In genomic region chr5:61600945-61601491, GRCh38 we compare ENCODE assay signal across 24 cellular contexts.
A peak's percentile ranks its signal among the peaks of the same experiment; 100 is the strongest.
DNase-seq lines count a peak whose midpoint lies in the region; ATAC-seq and TF ChIP-seq lines count a peak whose summit lies in the region.
"Had no signal": no experiment of that assay in that cellular context is flagged by ENCODE, and none has a peak within 500 bp of the region (broad histone marks: within the 10 kb centered on the region; RNA-seq: fewer than 3 reads in every experiment).

No MANE protein-coding gene starts in this region.

- DNase-seq in DMS79 (lab: John Stamatoyannopoulos, UW) (peak; percentile 19), fibroblast of the aortic adventitia (ENCODE audit: low read depth) (peak; percentile 48), omental fat pad (ENCODE audit: low spot score) (no peak), A673 (ENCODE audit: low spot score) (no peak), SIG-M5 treated with dmso at 0.1 percent for 504 hours (lab: John Stamatoyannopoulos, UW; ENCODE audit: unreplicated experiment) (no peak)
- no peak for DNase-seq in activated CD8-positive, alpha-beta T cell treated with anti-CD3 and anti-CD28 coated beads for 36 hours
- DNase-seq: C1 segment of cervical spinal cord; Caco-2; CD8-positive, alpha-beta T cell; GF-D8; GM23248; H7; Kasumi-1; MV-4-11; NCI-H1105; NCI-H1436 treated with DMSO at 0.1 percent for 48 hours; NCI-H1930; NCI-H510A; NCI-H69; SHP77 treated with DMSO at 0.1 percent for 48 hours had no signal

- ATAC-seq in omental fat pad (ENCODE audit: low FRiP score) (peak; percentile 26), GM18505 (IDR thresholded peaks at IDR 0.05; ENCODE audit: unreplicated experiment) (no peak)
- no peak for ATAC-seq in activated CD8-positive, alpha-beta T cell treated with anti-CD3 and anti-CD28 coated beads for 36 hours
- ATAC-seq: CD8-positive, alpha-beta T cell; HepG2; Panc1 had no signal

- H3K27me3 Mint-ChIP-seq in activated CD8-positive, alpha-beta T cell treated with anti-CD3 and anti-CD28 coated beads for 36 hours: peaks cover 1% of the 10 kb centered on the region

- no peaks in the 10 kb centered on the region for H3K36me3 Mint-ChIP-seq in activated CD8-positive, alpha-beta T cell treated with anti-CD3 and anti-CD28 coated beads for 36 hours (ENCODE audit: low read depth)
- H3K36me3 Mint-ChIP-seq: CD8-positive, alpha-beta T cell had no signal

- no peaks in the 10 kb centered on the region for H3K4me1 ChIP-seq in A673 (ENCODE audit: insufficient read depth, low read length, poor library complexity, severe bottlenecking)
- H3K4me1 ChIP-seq: Caco-2 had no signal

- no peak overlapping the region for H3K4me3 Mint-ChIP-seq in activated CD8-positive, alpha-beta T cell treated with anti-CD3 and anti-CD28 coated beads for 36 hours
- H3K4me3 Mint-ChIP-seq: CD8-positive, alpha-beta T cell had no signal

- TF ChIP-seq POLR2A in GM18505 (IDR thresholded peaks at IDR 0.05; ENCODE audit: borderline replicate concordance, extremely low read depth, insufficient read depth, insufficient read length): no peak

- TF ChIP-seq CTCF in VCaP (conservative IDR thresholded peaks at IDR 0.05): no peak
- TF ChIP-seq CTCF in fibroblast of the aortic adventitia (IDR thresholded peaks at IDR 0.05; ENCODE audit: insufficient read depth, low read length): no peak
- TF ChIP-seq CTCF in omental fat pad (IDR thresholded peaks at IDR 0.05): no peak
- no peak for TF ChIP-seq CTCF in A673 (conservative IDR thresholded peaks at IDR 0.05; ENCODE audit: low read depth, low read length)
- TF ChIP-seq CTCF in activated CD8-positive, alpha-beta T cell treated with anti-CD3 and anti-CD28 coated beads for 36 hours (IDR thresholded peaks at IDR 0.05): no peak

- no peak overlapping the region for H3K27ac Mint-ChIP-seq in activated CD8-positive, alpha-beta T cell treated with anti-CD3 and anti-CD28 coated beads for 36 hours
- H3K27ac Mint-ChIP-seq: CD8-positive, alpha-beta T cell had no signal

- H3K36me3 ChIP-seq in A673 (ENCODE audit: insufficient read depth, low read length, poor library complexity, severe bottlenecking): no peaks in the 10 kb centered on the region

- CTCF ChIA-PET in A673 (lab: Charles Lee): no interaction called here
- CTCF ChIA-PET in activated CD8-positive, alpha-beta T cell treated with anti-CD3 and anti-CD28 coated beads for 36 hours (lab: Charles Lee): no interaction called here

- H3K9me3 Mint-ChIP-seq in activated CD8-positive, alpha-beta T cell treated with anti-CD3 and anti-CD28 coated beads for 36 hours: no peaks in the 10 kb centered on the region
- H3K9me3 Mint-ChIP-seq: CD8-positive, alpha-beta T cell had no signal

- intact Hi-C loops in A673 (cut with micrococcal nuclease; ENCODE audit: unreplicated experiment): no loop called here
- intact Hi-C loops in activated CD8-positive, alpha-beta T cell treated with anti-CD3 and anti-CD28 coated beads for 36 hours (cut with micrococcal nuclease): no loop called here

- peak overlapping the region; percentile 95 for H3K27ac ChIP-seq in VCaP
- H3K27ac ChIP-seq in A673 (ENCODE audit: low read depth, low read length, poor library complexity, severe bottlenecking): no peak overlapping the region
- H3K27ac ChIP-seq: GM23248 had no signal

- H3K4me3 ChIP-seq in fibroblast of the aortic adventitia (ENCODE audit: low read depth, low read length) (no peak overlapping the region), A673 (ENCODE audit: low read depth, low read length, poor library complexity, severe bottlenecking) (no peak overlapping the region)
- H3K4me3 ChIP-seq: GM23248 had no signal

- no peaks in the 10 kb centered on the region for H3K27me3 ChIP-seq in A673 (replicated peaks; ENCODE audit: insufficient read depth, low read depth, low read length, poor library complexity)

- H3K9me3 ChIP-seq in A673 (ENCODE audit: low read depth, low read length, poor library complexity, severe bottlenecking): no peaks in the 10 kb centered on the region
- H3K9me3 ChIP-seq: Caco-2 had no signal

- BruUV-seq in A673 (replicated peaks; lab: Mats Ljungman, UMichigan): no TSS peak

- H3K4me1 Mint-ChIP-seq in activated CD8-positive, alpha-beta T cell treated with anti-CD3 and anti-CD28 coated beads for 36 hours (ENCODE audit: low read depth): no peaks in the 10 kb centered on the region

- POLR2A ChIA-PET in A673 (lab: Charles Lee; ENCODE audit: low non-redundant PET): no interaction called here
- POLR2A ChIA-PET in activated CD8-positive, alpha-beta T cell treated with anti-CD3 and anti-CD28 coated beads for 36 hours (lab: Charles Lee): no interaction called here

Comparison
In these comparisons a context has a peak if more than half of its experiments do, and no peak if none do; other contexts are left out.
1. DNase-seq: peak in DMS79 (single experiment) and fibroblast of the aortic adventitia (single experiment); none in omental fat pad (single experiment), A673 (single experiment), activated CD8-positive, alpha-beta T cell treated with anti-CD3 and anti-CD28 coated beads for 36 hours (single experiment) and SIG-M5 treated with dmso at 0.1 percent for 504 hours (single experiment).